Comparison of ENCODE assay signal across 34 cellular contexts in genomic region chr2:65331361-65331760, GRCh38.
DNase-seq lines count a peak whose midpoint lies in the region; ATAC-seq, FAIRE-seq and TF ChIP-seq lines count a peak whose summit lies in the region.
"Had no signal": no experiment of that assay in that cellular context is flagged by ENCODE, and none has a peak within 500 bp of the region (broad histone marks: within the 10 kb centered on the region; RNA-seq: fewer than 3 reads in every experiment).

No MANE protein-coding gene starts in this region.

- no peaks in the 10 kb centered on the region for H3K9me3 Mint-ChIP-seq in endodermal cell
- no peaks in the 10 kb centered on the region for H3K9me3 Mint-ChIP-seq in activated naive CD4-positive, alpha-beta T cell treated with anti-CD3 and anti-CD28 coated beads for 36 hours
- H3K9me3 Mint-ChIP-seq: activated T-helper 2 cell treated with anti-CD3 and anti-CD28 coated beads, Interferon-gamma antibody, Interleukin-2, Interleukin-4, amounts not matched to agents 10 μg/mL and 5 μg/mL and 100 μg/mL, durations not matched to agents 14 hours and 24 hours and 36 hours; GM23338; HFFc6; nephron; stimulated activated effector memory CD8-positive, alpha-beta T cell treated with anti-CD3 and anti-CD28 coated beads, Interleukin-12 subunit alpha, Interleukin-12 subunit beta, amount 100 ng/mL, for 72 hours had no signal

- TF ChIP-seq POLR2A in HepG2 (IDR thresholded peaks at IDR 0.05; ENCODE audit: insufficient read depth in 1 of 2, low read depth in 2 of 2, low read length in 2 of 2) (no peak), right lobe of liver (IDR thresholded peaks at IDR 0.05) (no peak)

- ATAC-seq in HepG2 (no peak), right lobe of liver (no peak), HG02759 (IDR thresholded peaks at IDR 0.05; ENCODE audit: unreplicated experiment) (no peak), GM19035 (IDR thresholded peaks at IDR 0.05; ENCODE audit: unreplicated experiment) (no peak)
- ATAC-seq: A549; activated CD4-positive, alpha-beta T cell treated with anti-CD3 and anti-CD28 coated beads for 36 hours; activated CD8-positive, alpha-beta T cell treated with anti-CD3 and anti-CD28 coated beads, Interleukin-2, amount 10 ng/mL, durations not matched to agents 7 days and 5 days; gastrocnemius medialis; GM23338; left cardiac atrium; PC-3; stimulated activated effector memory CD8-positive, alpha-beta T cell treated with anti-CD3 and anti-CD28 coated beads, Interleukin-12 subunit alpha, Interleukin-12 subunit beta, amount 100 ng/mL, for 72 hours; upper lobe of right lung had no signal

- no TSS peak for BruUV-seq in HepG2 (replicated peaks; lab: Mats Ljungman, UMichigan)

- DNase-seq in HepG2 (ENCODE audit: low spot score), result no peak
- DNase-seq in right lobe of liver, result no peak
- DNase-seq in endodermal cell, result no peak
- peak; percentile 82 for DNase-seq in mesendoderm
- DNase-seq in activated naive CD4-positive, alpha-beta T cell treated with anti-CD3 and anti-CD28 coated beads for 36 hours, result no peak
- DNase-seq in GM23248, result no peak
- DNase-seq: activated CD4-positive, alpha-beta T cell treated with anti-CD3 and anti-CD28 coated beads for 36 hours; activated CD8-positive, alpha-beta T cell treated with anti-CD3 and anti-CD28 coated beads, Interleukin-2, amount 10 ng/mL, durations not matched to agents 7 days and 5 days; activated T-cell treated with anti-CD3 and anti-CD28 coated beads for 4 hours; aorta; Calu3; DND-41; effector memory CD4-positive, alpha-beta T cell; gastrocnemius medialis; HFFc6; left cardiac atrium; NCI-H1092; NCI-H187 treated with DMSO at 0.1 percent for 48 hours; NCI-H526; ovary; PC-3; Right ventricle myocardium superior; upper lobe of right lung had no signal

- H4K5ac ChIP-seq in mesendoderm (ENCODE audit: low read length), result no peak overlapping the region

- H3K36me3 ChIP-seq in HepG2 (replicated peaks in 1 of 2; ENCODE audit: control insufficient read depth in 1 of 2, insufficient read depth in 2 of 2, low read length in 2 of 2), result peaks cover 40 to 72% of the 10 kb centered on the region in 2 experiments
- H3K36me3 ChIP-seq in right lobe of liver, result peaks cover 0 to 32% (median 6%) of the 10 kb centered on the region in 4 donors
- peaks cover 79% of the 10 kb centered on the region for H3K36me3 ChIP-seq in endodermal cell (ENCODE audit: control insufficient read depth, insufficient read depth, low read length)
- H3K36me3 ChIP-seq in mesendoderm (ENCODE audit: control insufficient read depth, insufficient read depth, low read length), result no peaks in the 10 kb centered on the region
- H3K36me3 ChIP-seq in GM23248 (ENCODE audit: low read depth), result peaks cover 30% of the 10 kb centered on the region
- H3K36me3 ChIP-seq: cardiac muscle cell, gastrocnemius medialis, ovary had no signal

- H3K9me3 ChIP-seq in HepG2 (ENCODE audit: low read length), result no peaks in the 10 kb centered on the region
- H3K9me3 ChIP-seq in right lobe of liver, result no peaks in the 10 kb centered on the region
- H3K9me3 ChIP-seq in endodermal cell (ENCODE audit: control insufficient read depth, low read length), result no peaks in the 10 kb centered on the region
- no peaks in the 10 kb centered on the region for H3K9me3 ChIP-seq in GM23248 (ENCODE audit: low read depth)
- H3K9me3 ChIP-seq: A549, gastrocnemius medialis, ovary, upper lobe of right lung had no signal

- H3F3A ChIP-seq in GM23248 (ENCODE audit: insufficient read depth), result no peaks in the 10 kb centered on the region

- H3K56ac ChIP-seq in mesendoderm (ENCODE audit: low read length), result peak overlapping the region; percentile 28

- no peak for TF ChIP-seq CTCF in HepG2 (CRISPR knock-in tag; IDR thresholded peaks at IDR 0.05)
- no peak for TF ChIP-seq CTCF in right lobe of liver (IDR thresholded peaks at IDR 0.05)
- TF ChIP-seq CTCF in endodermal cell (conservative IDR thresholded peaks at IDR 0.05), result no peak

- POLR2A ChIA-PET in HepG2 (lab: Yijun Ruan, JAX), result no interaction called here

- H2BK5ac ChIP-seq in mesendoderm (ENCODE audit: low read length), result no peak overlapping the region

- H3K27ac ChIP-seq in HepG2 (ENCODE audit: extremely low read length, insufficient read depth, low read length) (no peak overlapping the region), right lobe of liver (no peak overlapping the region), endodermal cell (ENCODE audit: low read depth, low read length) (no peak overlapping the region), mesendoderm (ENCODE audit: low read depth, low read length) (peak overlapping the region; percentile 41), GM23248 (no peak overlapping the region)
- H3K27ac ChIP-seq: A549, cardiac muscle cell, coronary artery, gastrocnemius medialis, hepatocyte, ovary, upper lobe of right lung had no signal

- H3K9me2 ChIP-seq in GM23248 (ENCODE audit: insufficient read depth), result no peaks in the 10 kb centered on the region

- H2AFZ ChIP-seq in HepG2 (ENCODE audit: low read length), result no peak overlapping the region
- H2AFZ ChIP-seq in GM23248, result no peak overlapping the region
- H2AFZ ChIP-seq: GM23338, hepatocyte had no signal

- peaks cover 54% of the 10 kb centered on the region for H3K36me3 Mint-ChIP-seq in endodermal cell (ENCODE audit: low read depth)
- H3K36me3 Mint-ChIP-seq in activated naive CD4-positive, alpha-beta T cell treated with anti-CD3 and anti-CD28 coated beads for 36 hours (ENCODE audit: low read depth), result peaks cover 1% of the 10 kb centered on the region
- H3K36me3 Mint-ChIP-seq: activated naive CD8-positive, alpha-beta T cell had no signal

- in situ Hi-C loops in HepG2 (cut with HindIII; ENCODE audit: extremely low pct_ligation_motif_present, low pct_unique_long_range_greater_than_20kb), result no loop called here
- in situ Hi-C loops in GM23248 (cut with MboI), result no loop called here

- H3K23ac ChIP-seq in mesendoderm (ENCODE audit: low read length), result no peak overlapping the region

- H3K4me1 Mint-ChIP-seq in endodermal cell, result peaks cover 30% of the 10 kb centered on the region
- no peaks in the 10 kb centered on the region for H3K4me1 Mint-ChIP-seq in activated naive CD4-positive, alpha-beta T cell treated with anti-CD3 and anti-CD28 coated beads for 36 hours (ENCODE audit: low read depth)
- H3K4me1 Mint-ChIP-seq: activated CD4-positive, alpha-beta T cell treated with anti-CD3 and anti-CD28 coated beads for 36 hours; stimulated activated effector memory CD8-positive, alpha-beta T cell treated with anti-CD3 and anti-CD28 coated beads, Interleukin-12 subunit alpha, Interleukin-12 subunit beta, amount 100 ng/mL, for 72 hours had no signal

- 100% methylated on average over 3 of the region's 3 CpGs for WGBS in HepG2 (ENCODE audit: low lambda C conversion rate)
- WGBS in right lobe of liver (ENCODE audit: insufficient coverage, low coverage, low lambda C conversion rate, missing lambda C conversion rate), result 100% methylated on average over 2 of the region's 3 CpGs
- WGBS in endodermal cell (ENCODE audit: insufficient coverage in 1 of 2, insufficient read length in 1 of 2), 2 experiments, result 44 to 67% methylated on average over 3 of the region's 3 CpGs
- no CpG with 5 or more reads among the region's 3 CpGs for WGBS in mesendoderm (ENCODE audit: extremely low coverage, insufficient coverage, low lambda C conversion rate)
- 97 to 99% methylated on average over 3 of the region's 3 CpGs for WGBS in GM23248 (ENCODE audit: low coverage in 1 of 2, low lambda C conversion rate in 2 of 2, missing lambda C conversion rate in 2 of 2), 2 experiments

- H3K4me1 ChIP-seq in HepG2 (ENCODE audit: insufficient read depth, low read length) (no peaks in the 10 kb centered on the region), right lobe of liver (no peaks in the 10 kb centered on the region), endodermal cell (ENCODE audit: control insufficient read depth, insufficient read depth, low read length) (peaks cover 17% of the 10 kb centered on the region), mesendoderm (ENCODE audit: control insufficient read depth, low read depth, low read length) (peaks cover 3% of the 10 kb centered on the region), GM23248 (ENCODE audit: insufficient read depth) (no peaks in the 10 kb centered on the region)
- H3K4me1 ChIP-seq: A549, gastrocnemius medialis, upper lobe of right lung had no signal

- no peak overlapping the region for H3K4me3 Mint-ChIP-seq in endodermal cell
- no peak overlapping the region for H3K4me3 Mint-ChIP-seq in activated naive CD4-positive, alpha-beta T cell treated with anti-CD3 and anti-CD28 coated beads for 36 hours
- H3K4me3 Mint-ChIP-seq: activated CD4-positive, alpha-beta T cell treated with anti-CD3 and anti-CD28 coated beads for 36 hours; activated CD8-positive, alpha-beta T cell treated with anti-CD3 and anti-CD28 coated beads, Interleukin-2, amount 10 ng/mL, durations not matched to agents 7 days and 5 days; activated naive CD8-positive, alpha-beta T cell; GM23338; HFFc6; nephron; stimulated activated effector memory CD8-positive, alpha-beta T cell treated with anti-CD3 and anti-CD28 coated beads, Interleukin-12 subunit alpha, Interleukin-12 subunit beta, amount 100 ng/mL, for 72 hours had no signal

- H3K79me2 ChIP-seq in HepG2 (ENCODE audit: insufficient read depth, low read length), result no peaks in the 10 kb centered on the region
- H3K79me2 ChIP-seq in mesendoderm (ENCODE audit: control insufficient read depth, insufficient read depth, low read length), result no peaks in the 10 kb centered on the region
- H3K79me2 ChIP-seq in GM23248 (ENCODE audit: insufficient read depth), result peaks cover 53% of the 10 kb centered on the region
- H3K79me2 ChIP-seq: hepatocyte had no signal

- H3K4me2 ChIP-seq in HepG2 (ENCODE audit: low read depth, low read length), result no peak overlapping the region
- no peak overlapping the region for H3K4me2 ChIP-seq in mesendoderm (ENCODE audit: low read length)
- H3K4me2 ChIP-seq in GM23248 (ENCODE audit: unreplicated experiment), result no peak overlapping the region
- H3K4me2 ChIP-seq: A549, GM23338, hepatocyte had no signal

- no peak for TF ChIP-seq RAD21 in HepG2 (CRISPR knock-in tag; IDR thresholded peaks at IDR 0.05)

- H3K18ac ChIP-seq in mesendoderm (ENCODE audit: low read length), result no peak overlapping the region

- no peaks in the 10 kb centered on the region for H3K27me3 Mint-ChIP-seq in endodermal cell (ENCODE audit: insufficient read depth)
- H3K27me3 Mint-ChIP-seq in activated naive CD4-positive, alpha-beta T cell treated with anti-CD3 and anti-CD28 coated beads for 36 hours (ENCODE audit: low read depth), result no peaks in the 10 kb centered on the region
- H3K27me3 Mint-ChIP-seq: activated CD4-positive, alpha-beta T cell treated with anti-CD3 and anti-CD28 coated beads for 36 hours; activated naive CD8-positive, alpha-beta T cell had no signal

- CTCF ChIA-PET in HepG2 (lab: Yijun Ruan, JAX; ENCODE audit: low intra/inter-chr PET ratio, low total read pairs), result no interaction called here
- CTCF ChIA-PET in activated naive CD4-positive, alpha-beta T cell treated with anti-CD3 and anti-CD28 coated beads for 36 hours (lab: Charles Lee), result interaction anchor here (0.6 kb wide), 1 partner anchor 209 kb away, joined by 3 read pairs; no protein-coding TSS in a partner anchor

- no peak overlapping the region for H2BK15ac ChIP-seq in mesendoderm (replicated peaks; ENCODE audit: low read depth)

- no peak overlapping the region for H2BK120ac ChIP-seq in mesendoderm (ENCODE audit: low read depth, low read length)

- H3K27me3 ChIP-seq in HepG2 (ENCODE audit: control insufficient read depth in 1 of 2, insufficient read depth in 2 of 2, low read length in 2 of 2) (no peaks in the 10 kb centered on the region), right lobe of liver (no peaks in the 10 kb centered on the region), endodermal cell (ENCODE audit: control insufficient read depth, insufficient read depth, low read length, poor library complexity, severe bottlenecking) (no peaks in the 10 kb centered on the region), mesendoderm (ENCODE audit: insufficient read depth, low read length, poor library complexity) (no peaks in the 10 kb centered on the region), GM23248 (replicated peaks; ENCODE audit: insufficient read depth) (no peaks in the 10 kb centered on the region)
- H3K27me3 ChIP-seq: cardiac muscle cell, gastrocnemius medialis, hepatocyte, ovary, upper lobe of right lung had no signal

- H3K79me1 ChIP-seq in mesendoderm (ENCODE audit: low read length), result no peaks in the 10 kb centered on the region

- no peak overlapping the region for H2AK5ac ChIP-seq in mesendoderm (ENCODE audit: low read length)

- peak overlapping the region; percentile 64 for H3K27ac Mint-ChIP-seq in endodermal cell
- H3K27ac Mint-ChIP-seq in activated naive CD4-positive, alpha-beta T cell treated with anti-CD3 and anti-CD28 coated beads for 36 hours, result no peak overlapping the region
- H3K27ac Mint-ChIP-seq: activated CD4-positive, alpha-beta T cell treated with anti-CD3 and anti-CD28 coated beads for 36 hours; activated CD8-positive, alpha-beta T cell treated with anti-CD3 and anti-CD28 coated beads, Interleukin-2, amount 10 ng/mL, durations not matched to agents 7 days and 5 days; activated naive CD8-positive, alpha-beta T cell; activated T-helper 2 cell treated with anti-CD3 and anti-CD28 coated beads, Interferon-gamma antibody, Interleukin-2, Interleukin-4, amounts not matched to agents 10 μg/mL and 5 μg/mL and 100 μg/mL, durations not matched to agents 14 hours and 24 hours and 36 hours; HFFc6; nephron; stimulated activated effector memory CD8-positive, alpha-beta T cell treated with anti-CD3 and anti-CD28 coated beads, Interleukin-12 subunit alpha, Interleukin-12 subunit beta, amount 100 ng/mL, for 72 hours had no signal

- H3K9ac ChIP-seq in HepG2 (ENCODE audit: insufficient read depth, low read depth, low read length), result no peak overlapping the region
- no peak overlapping the region for H3K9ac ChIP-seq in endodermal cell (ENCODE audit: extremely low read depth, low read length, poor library complexity, severe bottlenecking)
- peak overlapping the region; percentile 30 for H3K9ac ChIP-seq in mesendoderm (ENCODE audit: low read length)
- H3K9ac ChIP-seq in GM23248, result no peak overlapping the region

- intact Hi-C loops in HepG2 (cut with micrococcal nuclease; ENCODE audit: unreplicated experiment), result no loop called here
- intact Hi-C loops in right lobe of liver (cut with DNase I), result no loop called here
- intact Hi-C loops in activated naive CD4-positive, alpha-beta T cell treated with anti-CD3 and anti-CD28 coated beads for 36 hours (cut with micrococcal nuclease), result no loop called here

- TF ChIP-seq EP300 in HepG2 (IDR thresholded peaks at IDR 0.05; ENCODE audit: low read depth in 2 of 2, low read length in 2 of 2), result no peak
- no peak for TF ChIP-seq EP300 in HepG2 (CRISPR knock-in tag; IDR thresholded peaks at IDR 0.05; ENCODE audit: borderline replicate concordance)

- no peak overlapping the region for H3K4me3 ChIP-seq in HepG2 (replicated peaks in 1 of 3; ENCODE audit: insufficient read depth in 1 of 3, low read depth in 2 of 3, low read length in 3 of 3)
- H3K4me3 ChIP-seq in right lobe of liver, result no peak overlapping the region
- no peak overlapping the region for H3K4me3 ChIP-seq in endodermal cell (ENCODE audit: low read length)
- no peak overlapping the region for H3K4me3 ChIP-seq in mesendoderm (ENCODE audit: low read length)
- H3K4me3 ChIP-seq in GM23248, result no peak overlapping the region
- H3K4me3 ChIP-seq: A549, cardiac muscle cell, coronary artery, gastrocnemius medialis, GM23338, hepatocyte, ovary, upper lobe of right lung had no signal

- FAIRE-seq in HepG2 (lab: Jason Lieb, UNC), result no peak
- FAIRE-seq: A549 had no signal

- H4K20me1 ChIP-seq in HepG2 (ENCODE audit: insufficient read depth, low read length) (no peaks in the 10 kb centered on the region), GM23248 (ENCODE audit: insufficient read depth) (no peaks in the 10 kb centered on the region; the same call in 1 of the 2 replicates)

- H4K8ac ChIP-seq in mesendoderm (ENCODE audit: low read depth, low read length), result no peak overlapping the region

- no peak overlapping the region for H3K4ac ChIP-seq in mesendoderm (ENCODE audit: low read depth, low read length)
